ENCODE assay signal across 1 cellular context in genomic region chr9:21141427-21141882, GRCh38.
TF ChIP-seq lines count a peak whose summit lies in the region.

IFNW1 (minus strand) TSS chr9:21141832; CDS start chr9:21141570, 262 bp downstream.

TF ChIP-seq in GM23338, 12 proteins besides CTCF, POLR2A, EP300 and RAD21 (continued from another document):
- TF ChIP-seq, protein P1, sequence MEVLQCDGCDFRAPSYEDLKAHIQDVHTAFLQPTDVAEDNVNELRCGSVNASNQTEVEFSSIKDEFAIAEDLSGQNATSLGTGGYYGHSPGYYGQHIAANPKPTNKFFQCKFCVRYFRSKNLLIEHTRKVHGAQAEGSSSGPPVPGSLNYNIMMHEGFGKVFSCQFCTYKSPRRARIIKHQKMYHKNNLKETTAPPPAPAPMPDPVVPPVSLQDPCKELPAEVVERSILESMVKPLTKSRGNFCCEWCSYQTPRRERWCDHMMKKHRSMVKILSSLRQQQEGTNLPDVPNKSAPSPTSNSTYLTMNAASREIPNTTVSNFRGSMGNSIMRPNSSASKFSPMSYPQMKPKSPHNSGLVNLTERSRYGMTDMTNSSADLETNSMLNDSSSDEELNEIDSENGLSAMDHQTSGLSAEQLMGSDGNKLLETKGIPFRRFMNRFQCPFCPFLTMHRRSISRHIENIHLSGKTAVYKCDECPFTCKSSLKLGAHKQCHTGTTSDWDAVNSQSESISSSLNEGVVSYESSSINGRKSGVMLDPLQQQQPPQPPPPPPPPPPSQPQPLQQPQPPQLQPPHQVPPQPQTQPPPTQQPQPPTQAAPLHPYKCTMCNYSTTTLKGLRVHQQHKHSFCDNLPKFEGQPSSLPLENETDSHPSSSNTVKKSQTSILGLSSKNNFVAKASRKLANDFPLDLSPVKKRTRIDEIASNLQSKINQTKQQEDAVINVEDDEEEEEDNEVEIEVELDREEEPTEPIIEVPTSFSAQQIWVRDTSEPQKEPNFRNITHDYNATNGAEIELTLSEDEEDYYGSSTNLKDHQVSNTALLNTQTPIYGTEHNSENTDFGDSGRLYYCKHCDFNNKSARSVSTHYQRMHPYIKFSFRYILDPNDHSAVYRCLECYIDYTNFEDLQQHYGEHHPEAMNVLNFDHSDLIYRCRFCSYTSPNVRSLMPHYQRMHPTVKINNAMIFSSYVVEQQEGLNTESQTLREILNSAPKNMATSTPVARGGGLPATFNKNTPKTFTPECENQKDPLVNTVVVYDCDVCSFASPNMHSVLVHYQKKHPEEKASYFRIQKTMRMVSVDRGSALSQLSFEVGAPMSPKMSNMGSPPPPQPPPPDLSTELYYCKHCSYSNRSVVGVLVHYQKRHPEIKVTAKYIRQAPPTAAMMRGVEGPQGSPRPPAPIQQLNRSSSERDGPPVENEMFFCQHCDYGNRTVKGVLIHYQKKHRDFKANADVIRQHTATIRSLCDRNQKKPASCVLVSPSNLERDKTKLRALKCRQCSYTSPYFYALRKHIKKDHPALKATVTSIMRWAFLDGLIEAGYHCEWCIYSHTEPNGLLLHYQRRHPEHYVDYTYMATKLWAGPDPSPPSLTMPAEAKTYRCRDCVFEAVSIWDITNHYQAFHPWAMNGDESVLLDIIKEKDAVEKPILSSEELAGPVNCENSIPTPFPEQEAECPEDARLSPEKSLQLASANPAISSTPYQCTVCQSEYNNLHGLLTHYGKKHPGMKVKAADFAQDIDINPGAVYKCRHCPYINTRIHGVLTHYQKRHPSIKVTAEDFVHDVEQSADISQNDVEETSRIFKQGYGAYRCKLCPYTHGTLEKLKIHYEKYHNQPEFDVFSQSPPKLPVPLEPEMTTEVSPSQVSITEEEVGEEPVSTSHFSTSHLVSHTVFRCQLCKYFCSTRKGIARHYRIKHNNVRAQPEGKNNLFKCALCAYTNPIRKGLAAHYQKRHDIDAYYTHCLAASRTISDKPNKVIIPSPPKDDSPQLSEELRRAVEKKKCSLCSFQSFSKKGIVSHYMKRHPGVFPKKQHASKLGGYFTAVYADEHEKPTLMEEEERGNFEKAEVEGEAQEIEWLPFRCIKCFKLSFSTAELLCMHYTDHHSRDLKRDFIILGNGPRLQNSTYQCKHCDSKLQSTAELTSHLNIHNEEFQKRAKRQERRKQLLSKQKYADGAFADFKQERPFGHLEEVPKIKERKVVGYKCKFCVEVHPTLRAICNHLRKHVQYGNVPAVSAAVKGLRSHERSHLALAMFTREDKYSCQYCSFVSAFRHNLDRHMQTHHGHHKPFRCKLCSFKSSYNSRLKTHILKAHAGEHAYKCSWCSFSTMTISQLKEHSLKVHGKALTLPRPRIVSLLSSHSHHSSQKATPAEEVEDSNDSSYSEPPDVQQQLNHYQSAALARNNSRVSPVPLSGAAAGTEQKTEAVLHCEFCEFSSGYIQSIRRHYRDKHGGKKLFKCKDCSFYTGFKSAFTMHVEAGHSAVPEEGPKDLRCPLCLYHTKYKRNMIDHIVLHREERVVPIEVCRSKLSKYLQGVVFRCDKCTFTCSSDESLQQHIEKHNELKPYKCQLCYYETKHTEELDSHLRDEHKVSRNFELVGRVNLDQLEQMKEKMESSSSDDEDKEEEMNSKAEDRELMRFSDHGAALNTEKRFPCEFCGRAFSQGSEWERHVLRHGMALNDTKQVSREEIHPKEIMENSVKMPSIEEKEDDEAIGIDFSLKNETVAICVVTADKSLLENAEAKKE (CRISPR knock-in tag; IDR thresholded peaks at IDR 0.05) = no peak
- TF ChIP-seq ZNF331 (CRISPR knock-in tag; IDR thresholded peaks at IDR 0.05; ENCODE audit: low read depth) = no peak
- no peak for TF ChIP-seq ZNF114 (CRISPR knock-in tag; IDR thresholded peaks at IDR 0.05)
- no peak for TF ChIP-seq CREB1 (CRISPR knock-in tag; IDR thresholded peaks at IDR 0.05; ENCODE audit: low read depth)
